In the genomic region with DNA sequence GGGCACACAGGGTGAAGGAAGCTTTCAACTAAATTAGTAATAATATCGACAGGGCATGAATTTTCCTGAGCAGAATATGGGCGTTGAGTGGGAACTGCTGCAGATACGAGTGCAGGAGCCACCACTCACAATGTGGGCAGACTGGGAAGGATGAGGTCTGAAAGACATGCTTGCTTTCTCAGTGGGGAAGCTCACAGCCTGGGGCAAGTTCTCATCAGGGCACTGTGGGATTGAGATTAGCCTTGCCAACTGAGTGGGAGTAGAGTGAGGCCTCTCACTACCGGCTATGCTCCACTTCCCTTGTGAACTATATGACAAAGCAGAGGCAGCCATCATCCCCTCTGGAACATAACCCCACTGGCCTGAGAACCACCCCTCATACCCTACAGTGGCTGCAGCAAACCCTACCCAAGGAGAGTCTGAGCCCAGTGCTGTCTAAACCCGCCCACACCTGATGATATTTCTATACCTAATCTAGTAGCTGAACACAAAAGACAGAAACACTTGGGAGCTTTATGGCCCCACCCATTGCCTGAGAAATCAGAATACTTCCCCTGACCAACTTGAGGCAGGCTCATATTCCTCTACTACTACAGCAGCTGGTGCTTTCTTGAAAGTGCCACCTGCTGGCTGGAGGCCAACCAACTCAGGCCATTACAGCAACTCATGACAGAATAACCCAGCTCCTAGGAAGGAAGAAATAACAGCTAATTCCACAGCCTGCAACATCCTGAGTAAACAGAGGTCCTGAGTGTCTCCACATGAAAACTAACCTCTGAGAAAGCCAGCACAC, we compare ENCODE assay signal across 1 cellular context.
TF ChIP-seq lines count a peak whose summit lies in the region.

No MANE protein-coding gene starts in this region.

TF ChIP-seq in H1, 55 proteins besides CTCF, POLR2A, EP300 and RAD21:
- TF ChIP-seq HDAC6 (IDR thresholded peaks at IDR 0.05; ENCODE audit: low read depth, low read length) (no peak), CTBP2 (IDR thresholded peaks at IDR 0.05; ENCODE audit: borderline replicate concordance, insufficient read depth, insufficient read length, low read length) (no peak), TAF1 (IDR thresholded peaks at IDR 0.05; ENCODE audit: low read depth, low read length) (no peak), GABPA (IDR thresholded peaks at IDR 0.05; ENCODE audit: borderline replicate concordance, insufficient read depth, low read length) (no peak), EZH2 (IDR thresholded peaks at IDR 0.05; ENCODE audit: low read depth, low read length, severe bottlenecking) (no peak), KDM1A (IDR thresholded peaks at IDR 0.05; ENCODE audit: borderline replicate concordance, low read length) (no peak), RXRA (IDR thresholded peaks at IDR 0.05; ENCODE audit: insufficient read depth, low read depth, low read length) (no peak), SP4 (IDR thresholded peaks at IDR 0.05; ENCODE audit: low read length) (no peak), BACH1 (IDR thresholded peaks at IDR 0.05; ENCODE audit: low read length) (no peak), ZNF274 (IDR thresholded peaks at IDR 0.05; ENCODE audit: borderline replicate concordance, extremely low read depth, low read length) (no peak), CHD7 (IDR thresholded peaks at IDR 0.05; ENCODE audit: insufficient replicate concordance, low read length) (no peak), SP2 (IDR thresholded peaks at IDR 0.05; ENCODE audit: low read length) (no peak), SUZ12 (IDR thresholded peaks at IDR 0.05; ENCODE audit: low read length) (no peak), TAF7 (optimal IDR thresholded peaks at IDR 0.05; ENCODE audit: borderline replicate concordance, low read depth, low read length) (no peak), SIN3A (conservative IDR thresholded peaks at IDR 0.05 in 1 of 2, IDR thresholded peaks at IDR 0.05 in 1 of 2; ENCODE audit: low read depth in 1 of 2, low read length in 2 of 2) (no peak), CBX8 (IDR thresholded peaks at IDR 0.05; ENCODE audit: borderline replicate concordance, low read depth, low read length) (no peak), CEBPB (IDR thresholded peaks at IDR 0.05; ENCODE audit: low read depth, low read length) (no peak), SIX5 (IDR thresholded peaks at IDR 0.05; ENCODE audit: low read depth, low read length) (no peak)
- TF ChIP-seq, protein P1, sequence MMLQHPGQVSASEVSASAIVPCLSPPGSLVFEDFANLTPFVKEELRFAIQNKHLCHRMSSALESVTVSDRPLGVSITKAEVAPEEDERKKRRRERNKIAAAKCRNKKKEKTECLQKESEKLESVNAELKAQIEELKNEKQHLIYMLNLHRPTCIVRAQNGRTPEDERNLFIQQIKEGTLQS (IDR thresholded peaks at IDR 0.05; ENCODE audit: insufficient read depth, low read depth, low read length) = no peak
- TF ChIP-seq, protein P2, sequence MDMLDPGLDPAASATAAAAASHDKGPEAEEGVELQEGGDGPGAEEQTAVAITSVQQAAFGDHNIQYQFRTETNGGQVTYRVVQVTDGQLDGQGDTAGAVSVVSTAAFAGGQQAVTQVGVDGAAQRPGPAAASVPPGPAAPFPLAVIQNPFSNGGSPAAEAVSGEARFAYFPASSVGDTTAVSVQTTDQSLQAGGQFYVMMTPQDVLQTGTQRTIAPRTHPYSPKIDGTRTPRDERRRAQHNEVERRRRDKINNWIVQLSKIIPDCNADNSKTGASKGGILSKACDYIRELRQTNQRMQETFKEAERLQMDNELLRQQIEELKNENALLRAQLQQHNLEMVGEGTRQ (IDR thresholded peaks at IDR 0.05; ENCODE audit: low read length) = no peak
TF ChIP-seq in H1: peak in this region for 0.
